8 cellular contexts compared by ENCODE assay signal in genomic region chr3:86969500-86970189, GRCh38. TPM values are rescaled to one million over a fixed set of nuclear protein-coding genes. Genes with fewer than 3 reads are reported as not detected.
DNase-seq lines count a peak whose midpoint lies in the region; ATAC-seq, FAIRE-seq and TF ChIP-seq lines count a peak whose summit lies in the region.

No MANE protein-coding gene starts in this region.

- H3K27me3 ChIP-seq in pancreas: no peaks in the 10 kb centered on the region

- no peaks in the 10 kb centered on the region for H3K9me3 ChIP-seq in pancreas

- ATAC-seq in GM21786 (IDR thresholded peaks at IDR 0.05; ENCODE audit: unreplicated experiment) (peak; percentile 70), pancreas (peak in 3 of 4 donors; percentile 24 to 61 (median 25))

- FAIRE-seq in pancreas (lab: Jason Lieb, UNC): no peak

- peaks cover 0 to 14% (median 0%) of the 10 kb centered on the region in 3 donors for H3K4me1 ChIP-seq in pancreas

- H3K36me3 ChIP-seq in pancreas: no peaks in the 10 kb centered on the region

- H3K27ac ChIP-seq in pancreas: no peak overlapping the region

- peak; percentile 15 to 21 for DNase-seq in SHP77 (lab: John Stamatoyannopoulos, UW)
- DNase-seq in SHP77 treated with DMSO at 0.1 percent for 48 hours (lab: John Stamatoyannopoulos, UW): no peak
- peak; percentile 52 for DNase-seq in NCI-H146 (lab: John Stamatoyannopoulos, UW)
- DNase-seq in choroid plexus epithelial cell (ENCODE audit: low read depth): peak; percentile 74
- DNase-seq in pancreas: peak in 1 of 6 donors; percentile 31
- DNase-seq in activated CD4-positive, CD25-positive, alpha-beta regulatory T cell treated with anti-CD3 and anti-CD28 coated beads, Interleukin-2, amount 50 U/mL, for 72 hours: no peak
- DNase-seq in NK-92 treated with Interleukin-12 subunit alpha and Interleukin-12 subunit beta, amount 100 ng/mL, for 24 hours (lab: John Stamatoyannopoulos, UW): no peak

- TF ChIP-seq CTCF in choroid plexus epithelial cell (conservative IDR thresholded peaks at IDR 0.05; ENCODE audit: low read depth, low read length): peak; percentile 76
- peak in 3 of 4 donors; percentile 36 to 53 (median 48) for TF ChIP-seq CTCF in pancreas (IDR thresholded peaks at IDR 0.05)

- WGBS in pancreas, 2 donors: 61 to 66% methylated on average over 6 of the region's 6 CpGs

- H3K4me3 ChIP-seq in choroid plexus epithelial cell (ENCODE audit: low read depth, low read length) (no peak overlapping the region), pancreas (no peak overlapping the region)

- intact Hi-C loops in pancreas (cut with DNase I): loop anchor here in 1 of 3 donors (10.0 kb wide), 1 partner anchor 115 kb away; no protein-coding TSS in a partner anchor

RNA-seq across cellular contexts. Expression of gene VGLL3, which starts 21.3 kb away (rescaled TPM):
- 10 to 100 TPM in 1 of 6 donors, 1 to 10 TPM in 5; 3.5 to 11.9 (median 5.7) TPM for total RNA-seq in pancreas
- 1 to 10 TPM; 2.2 to 2.3 TPM for polyA plus RNA-seq in pancreas

Comparison
In these comparisons a context has a peak if more than half of its experiments do, and no peak if none do; other contexts are left out.
1. DNase-seq: peak in SHP77 (2 of 2), NCI-H146 (single experiment) and choroid plexus epithelial cell (single experiment); none in SHP77 treated with DMSO at 0.1 percent for 48 hours (single experiment), activated CD4-positive, CD25-positive, alpha-beta regulatory T cell treated with anti-CD3 and anti-CD28 coated beads, Interleukin-2, amount 50 U/mL, for 72 hours (single experiment) and NK-92 treated with Interleukin-12 subunit alpha and Interleukin-12 subunit beta, amount 100 ng/mL, for 24 hours (single experiment).